Comparison of ENCODE assay signal across 1 cellular context in the genomic region with DNA sequence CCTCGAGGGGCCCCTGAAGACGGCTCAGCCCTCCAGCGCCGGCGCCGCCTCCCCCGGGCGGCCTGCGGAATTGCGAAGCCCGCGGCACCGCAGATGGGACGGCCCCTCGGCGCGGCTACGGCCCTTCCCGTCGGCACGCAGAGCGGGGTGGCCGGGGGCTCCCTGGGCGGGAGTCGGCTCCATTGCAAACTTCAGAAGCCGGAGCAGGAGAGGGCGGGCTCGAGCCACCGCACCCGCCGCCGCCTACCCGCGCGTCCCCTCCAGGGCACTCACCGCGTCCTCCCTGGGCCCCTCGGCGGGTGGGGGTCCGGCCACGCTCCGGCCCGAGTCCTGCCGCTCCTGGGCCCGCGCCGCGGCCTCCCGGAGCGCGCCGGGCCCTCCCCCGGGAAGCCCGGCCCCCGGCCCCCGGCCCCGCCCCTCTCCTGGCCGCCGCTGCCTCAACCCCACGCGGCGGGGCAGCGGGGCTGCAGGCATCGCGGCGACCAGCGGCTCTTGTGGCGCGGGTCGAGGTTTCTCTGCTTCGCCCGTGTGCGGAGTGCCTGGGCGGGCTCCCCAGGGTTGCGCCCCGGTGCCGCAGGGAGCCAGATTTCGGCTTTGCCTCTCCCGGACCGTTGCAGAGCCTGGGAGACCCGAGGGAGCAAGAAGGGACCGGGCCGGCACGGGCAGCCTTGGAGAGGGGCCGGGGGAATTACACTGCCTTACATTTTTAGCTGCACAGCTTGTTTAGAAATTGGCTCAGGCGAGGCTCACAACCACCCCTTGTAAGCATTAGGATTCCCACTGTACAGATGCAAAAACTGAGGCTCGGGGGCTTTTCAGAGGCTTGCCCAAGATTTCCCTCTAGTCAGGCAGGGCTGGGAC.
TF ChIP-seq lines count a peak whose summit lies in the region.

Gene PACSIN3, minus strand, starts transcription at position 359 of the 861 bp plus-strand sequence. CDS start 3,707 bp downstream, outside the sequence.

TF ChIP-seq in HCT116, 20 proteins besides CTCF, POLR2A, EP300 and RAD21 (continued from another document):
- TF ChIP-seq, protein P1, sequence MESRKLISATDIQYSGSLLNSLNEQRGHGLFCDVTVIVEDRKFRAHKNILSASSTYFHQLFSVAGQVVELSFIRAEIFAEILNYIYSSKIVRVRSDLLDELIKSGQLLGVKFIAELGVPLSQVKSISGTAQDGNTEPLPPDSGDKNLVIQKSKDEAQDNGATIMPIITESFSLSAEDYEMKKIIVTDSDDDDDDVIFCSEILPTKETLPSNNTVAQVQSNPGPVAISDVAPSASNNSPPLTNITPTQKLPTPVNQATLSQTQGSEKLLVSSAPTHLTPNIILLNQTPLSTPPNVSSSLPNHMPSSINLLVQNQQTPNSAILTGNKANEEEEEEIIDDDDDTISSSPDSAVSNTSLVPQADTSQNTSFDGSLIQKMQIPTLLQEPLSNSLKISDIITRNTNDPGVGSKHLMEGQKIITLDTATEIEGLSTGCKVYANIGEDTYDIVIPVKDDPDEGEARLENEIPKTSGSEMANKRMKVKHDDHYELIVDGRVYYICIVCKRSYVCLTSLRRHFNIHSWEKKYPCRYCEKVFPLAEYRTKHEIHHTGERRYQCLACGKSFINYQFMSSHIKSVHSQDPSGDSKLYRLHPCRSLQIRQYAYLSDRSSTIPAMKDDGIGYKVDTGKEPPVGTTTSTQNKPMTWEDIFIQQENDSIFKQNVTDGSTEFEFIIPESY (IDR thresholded peaks at IDR 0.05; ENCODE audit: extremely low read depth, insufficient replicate concordance, low read length) = no peak
- TF ChIP-seq SRF (IDR thresholded peaks at IDR 0.05; ENCODE audit: low read depth) (no peak), POLR2AphosphoS5 (IDR thresholded peaks at IDR 0.05; ENCODE audit: low read depth, low read length) (peak; percentile 56), ZFX (IDR thresholded peaks at IDR 0.05) (peak; percentile 83)
